Comparison of ENCODE assay signal across 27 cellular contexts in the genomic region with DNA sequence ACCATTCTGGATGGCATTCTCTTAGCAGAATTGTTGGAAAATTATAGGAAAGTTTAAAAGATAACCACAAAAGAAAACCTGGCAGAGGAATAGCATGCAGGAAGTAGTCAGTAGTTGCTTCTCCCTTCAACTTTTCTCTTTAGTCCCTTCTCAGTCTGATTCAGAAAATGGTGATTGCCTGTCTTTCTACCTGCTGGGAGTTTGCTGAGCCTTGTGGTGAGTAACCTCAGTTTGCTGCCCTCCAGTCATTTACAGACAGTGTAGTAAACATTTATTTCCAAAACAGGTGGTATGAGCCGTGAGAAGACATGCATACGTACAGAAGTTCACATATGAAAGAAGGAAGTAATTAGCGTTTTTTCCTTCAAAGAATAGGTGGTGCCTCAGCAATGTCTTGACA.
"Had no signal": no experiment of that assay in that cellular context is flagged by ENCODE, and none has a peak within 500 bp of the region (broad histone marks: within the 10 kb centered on the region; RNA-seq: fewer than 3 reads in every experiment).

No MANE protein-coding gene starts in this region.

- H3K4me1 ChIP-seq: esophagus squamous epithelium, pancreas, prostate gland, sigmoid colon had no signal

- H3K27me3 ChIP-seq: brain microvascular endothelial cell, esophagus squamous epithelium, pancreas, sigmoid colon had no signal

- FAIRE-seq: astrocyte, frontal cortex, pancreas, small intestine had no signal

- H3K36me3 ChIP-seq: brain microvascular endothelial cell, esophagus squamous epithelium, pancreas, prostate gland, sigmoid colon had no signal

- DNase-seq: activated CD4-positive, alpha-beta memory T cell treated with anti-CD3 and anti-CD28 coated beads, Interleukin-2, amount 10 ng/mL, durations not matched to agents 7 days and 5 days; activated CD4-positive, alpha-beta T cell treated with anti-CD3 and anti-CD28 coated beads for 1 hour; activated CD4-positive, alpha-beta T cell treated with anti-CD3 and anti-CD28 coated beads, Interleukin-2, amount 10 ng/mL, durations not matched to agents 7 days and 5 days; activated CD8-positive, alpha-beta memory T cell treated with anti-CD3 and anti-CD28 coated beads, Interleukin-2, amount 50 U/mL, for 48 hours; activated gamma-delta T cell; activated naive CD4-positive, alpha-beta T cell treated with anti-CD3 and anti-CD28 coated beads, Interleukin-2, amount 10 ng/mL, durations not matched to agents 7 days and 5 days; activated naive CD8-positive, alpha-beta T cell treated with anti-CD3 and anti-CD28 coated beads, Interleukin-2, amount 10 ng/mL, durations not matched to agents 7 days and 5 days; activated T-cell treated with anti-CD3 and anti-CD28 coated beads, Interleukin-2, amount 50 U/mL, for 24 hours; brain microvascular endothelial cell; central memory CD4-positive, alpha-beta T cell; endodermal cell; esophagus squamous epithelium; islet precursor cell; left cardiac atrium; naive thymus-derived CD4-positive, alpha-beta T cell; pancreas; sigmoid colon; small intestine; stimulated activated CD4-positive, alpha-beta T cell treated with anti-CD3 and anti-CD28 coated beads, Interleukin-1b, Interleukin-23, amount 100 ng/mL, for 48 hours; stimulated activated CD4-positive, alpha-beta T cell treated with anti-CD3 and anti-CD28 coated beads, Interleukin-4, amount 100 ng/mL, for 4 hours; stimulated activated CD8-positive, alpha-beta memory T cell treated with anti-CD3 and anti-CD28 coated beads, Interleukin-4, amount 100 ng/mL, for 48 hours; stimulated activated naive CD8-positive, alpha-beta T cell treated with anti-CD3 and anti-CD28 coated beads, Interleukin-15, amount 100 ng/mL, for 72 hours; substantia nigra had no signal

- H3K9me3 ChIP-seq: esophagus squamous epithelium, pancreas, prostate gland, sigmoid colon had no signal

- ATAC-seq: left cardiac atrium; naive thymus-derived CD4-positive, alpha-beta T cell; pancreas; stimulated activated memory B cell treated with anti-CD40 and anti-IgM and Interleukin-4, amounts not matched to agents 10 μg/mL and 1 μg/mL and 100 μg/mL, for 72 hours; stimulated activated naive CD8-positive, alpha-beta T cell treated with anti-CD3 and anti-CD28 coated beads, Interleukin-15, amount 100 ng/mL, for 72 hours had no signal

- H3K4me3 ChIP-seq: esophagus squamous epithelium, pancreas, prostate gland, sigmoid colon had no signal

- H3K27ac ChIP-seq: brain microvascular endothelial cell, esophagus squamous epithelium, pancreas, prostate gland, sigmoid colon had no signal
